ENCODE assay signal across 8 cellular contexts in genomic region chr17:56819431-56820145, GRCh38. TPM values are rescaled to one million over a fixed set of nuclear protein-coding genes. Genes with fewer than 3 reads are reported as not detected.
DNase-seq lines count a peak whose midpoint lies in the region; ATAC-seq and TF ChIP-seq lines count a peak whose summit lies in the region.

No MANE protein-coding gene starts in this region.

- TF ChIP-seq CTCF in thyroid gland (IDR thresholded peaks at IDR 0.05) = peak; percentile 60 to 81 (median 77)

- 18 to 19% methylated on average over 14 of the region's 14 CpGs for WGBS in thyroid gland, 2 donors

- intact Hi-C loops in thyroid gland (cut with DNase I) = loop anchor here (5.0 kb wide), 1 partner anchor 123 kb away; no protein-coding TSS in a partner anchor

- no peak overlapping the region for H3K27ac ChIP-seq in thyroid gland

- H3K4me1 Mint-ChIP-seq in activated T-cell treated with anti-CD3 and anti-CD28 coated beads, Interleukin-2, amount 50 U/mL, for 4 hours (ENCODE audit: low read depth) = peaks cover 8% of the 10 kb centered on the region

- H3K9me3 Mint-ChIP-seq in activated T-cell treated with anti-CD3 and anti-CD28 coated beads, Interleukin-2, amount 50 U/mL, for 4 hours = no peaks in the 10 kb centered on the region

- ATAC-seq in GM21390 (IDR thresholded peaks at IDR 0.05; ENCODE audit: unreplicated experiment) = peak; percentile 82
- peak; percentile 73 to 84 for ATAC-seq in activated T-cell treated with anti-CD3 and anti-CD28 coated beads, Interleukin-2, amount 50 U/mL, for 4 hours

- no peaks in the 10 kb centered on the region for H3K27me3 ChIP-seq in thyroid gland

- TF ChIP-seq POLR2A in thyroid gland (IDR thresholded peaks at IDR 0.05) = no peak

- H3K36me3 Mint-ChIP-seq in activated T-cell treated with anti-CD3 and anti-CD28 coated beads, Interleukin-2, amount 50 U/mL, for 4 hours (ENCODE audit: insufficient read depth) = no peaks in the 10 kb centered on the region

- no peaks in the 10 kb centered on the region for H3K9me3 ChIP-seq in thyroid gland

- DNase-seq in COR-L47 (lab: John Stamatoyannopoulos, UW) (peak; percentile 40), Kasumi-1 (lab: John Stamatoyannopoulos, UW) (peak; percentile 88 to 95), RKO (ENCODE audit: low spot score) (peak; percentile 77), fibroblast of peridontal ligament (ENCODE audit: extremely low read depth) (peak; percentile 78), nucleus accumbens (lab: John Stamatoyannopoulos, UW) (peak in 33 of 56 donors; percentile 1 to 70 (median 19)), thyroid gland (peak; percentile 62 to 67)
- DNase-seq in activated T-cell treated with anti-CD3 and anti-CD28 coated beads, Interleukin-2, amount 50 U/mL, for 4 hours = peak; percentile 69

- H3K4me1 ChIP-seq in thyroid gland = peaks cover 0 to 9% of the 10 kb centered on the region in 2 donors

- no peaks in the 10 kb centered on the region for H3K27me3 Mint-ChIP-seq in activated T-cell treated with anti-CD3 and anti-CD28 coated beads, Interleukin-2, amount 50 U/mL, for 4 hours (ENCODE audit: low read depth)

- no peaks in the 10 kb centered on the region for H3K36me3 ChIP-seq in thyroid gland

- H3K4me3 ChIP-seq in thyroid gland (replicated peaks in 1 of 3) = no peak overlapping the region

- H3K4me3 Mint-ChIP-seq in activated T-cell treated with anti-CD3 and anti-CD28 coated beads, Interleukin-2, amount 50 U/mL, for 4 hours = no peak overlapping the region

RNA-seq across cellular contexts. Expression of gene C17orf67, which starts 14.1 kb away (rescaled TPM):
- 1 to 10 TPM; 2.0 to 2.3 (median 2.2) TPM for total RNA-seq in activated T-cell treated with anti-CD3 and anti-CD28 coated beads, Interleukin-2, amount 50 U/mL, for 4 hours
- total RNA-seq in thyroid gland = 1 to 10 TPM in 3 of 4 donors, under 1 TPM in 1; 0.24 to 1.2 (median 1.2) TPM

RNA-seq across cellular contexts. Expression of gene DGKE, which starts 14.4 kb away (rescaled TPM):
- total RNA-seq in activated T-cell treated with anti-CD3 and anti-CD28 coated beads, Interleukin-2, amount 50 U/mL, for 4 hours = 10 to 100 TPM; 30.1 to 37.4 (median 33.3) TPM
- 10 to 100 TPM in 3 of 4 donors, 1 to 10 TPM in 1; 7.2 to 21.7 (median 14.7) TPM for total RNA-seq in thyroid gland

Comparison
In these comparisons a context has a peak if more than half of its experiments do, and no peak if none do; other contexts are left out.
1. DNase-seq: peak in every context shown above with its lines; median percentile 92 in Kasumi-1; 78 in fibroblast of peridontal ligament; 77 in RKO; 69 in activated T-cell treated with anti-CD3 and anti-CD28 coated beads, Interleukin-2, amount 50 U/mL, for 4 hours; 64 in thyroid gland; 40 in COR-L47; 19 in nucleus accumbens.